ENCODE assay signal across 6 cellular contexts in the genomic region with DNA sequence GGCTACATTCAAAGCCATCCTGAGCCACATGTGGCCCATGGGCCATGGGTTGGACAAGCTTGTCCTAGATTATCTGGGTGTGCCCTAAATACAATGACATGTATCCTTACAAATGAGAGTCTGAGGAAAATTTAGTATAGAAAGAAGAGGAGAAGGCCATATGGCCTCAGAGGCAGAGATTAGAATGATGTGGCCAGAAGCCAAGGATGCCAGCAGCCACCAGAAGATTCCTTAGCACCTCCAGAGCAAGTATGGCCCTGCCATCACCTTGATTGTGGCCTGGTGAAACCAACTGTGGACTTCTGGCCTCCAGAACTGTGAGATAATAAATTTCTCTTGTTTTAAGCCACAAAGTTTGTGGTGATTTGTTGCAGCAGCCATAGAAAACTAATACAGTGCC.
"Had no signal": no experiment of that assay in that cellular context is flagged by ENCODE, and none has a peak within 500 bp of the region (broad histone marks: within the 10 kb centered on the region; RNA-seq: fewer than 3 reads in every experiment).

No MANE protein-coding gene starts in this region.

- DNase-seq: IMR-90, KBM-7, KG1 had no signal

- H3K4me3 ChIP-seq: K562 had no signal

- H3K4me2 ChIP-seq: KMS-11 had no signal

- H3K27ac ChIP-seq: HL-60, KMS-11 had no signal
